1 cellular context compared by ENCODE assay signal in genomic region chr12:111361717-111362576, GRCh38.
TF ChIP-seq lines count a peak whose summit lies in the region.

No MANE protein-coding gene starts in this region.

TF ChIP-seq in HepG2, 621 proteins besides CTCF, POLR2A, EP300 and RAD21 (continues in another document):
- TF ChIP-seq, protein P1, sequence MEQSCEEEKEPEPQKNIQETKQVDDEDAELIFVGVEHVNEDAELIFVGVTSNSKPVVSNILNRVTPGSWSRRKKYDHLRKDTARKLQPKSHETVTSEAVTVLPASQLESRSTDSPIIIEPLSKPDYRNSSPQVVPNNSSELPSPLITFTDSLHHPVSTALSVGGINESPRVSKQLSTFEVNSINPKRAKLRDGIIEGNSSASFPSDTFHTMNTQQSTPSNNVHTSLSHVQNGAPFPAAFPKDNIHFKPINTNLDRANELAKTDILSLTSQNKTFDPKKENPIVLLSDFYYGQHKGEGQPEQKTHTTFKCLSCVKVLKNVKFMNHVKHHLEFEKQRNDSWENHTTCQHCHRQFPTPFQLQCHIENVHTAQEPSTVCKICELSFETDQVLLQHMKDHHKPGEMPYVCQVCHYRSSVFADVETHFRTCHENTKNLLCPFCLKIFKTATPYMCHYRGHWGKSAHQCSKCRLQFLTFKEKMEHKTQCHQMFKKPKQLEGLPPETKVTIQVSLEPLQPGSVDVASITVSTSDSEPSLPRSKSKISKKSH (CRISPR knock-in tag; IDR thresholded peaks at IDR 0.05; ENCODE audit: borderline replicate concordance): no peak
- TF ChIP-seq RBFOX2 (IDR thresholded peaks at IDR 0.05; ENCODE audit: low read depth, low read length) (peak; percentile 30; the same call in 1 of the 2 replicates), ZNF7 (CRISPR knock-in tag; IDR thresholded peaks at IDR 0.05) (no peak), STAT5B (CRISPR knock-in tag; IDR thresholded peaks at IDR 0.05) (no peak), ASH2L (IDR thresholded peaks at IDR 0.05; ENCODE audit: insufficient read length, low read depth, low read length) (peak; percentile 27), ZNF235 (CRISPR knock-in tag; IDR thresholded peaks at IDR 0.05; ENCODE audit: borderline replicate concordance) (no peak), ZNF549 (CRISPR knock-in tag; IDR thresholded peaks at IDR 0.05) (no peak), NFYB (CRISPR knock-in tag; IDR thresholded peaks at IDR 0.05) (no peak), ZBTB7B (CRISPR knock-in tag; IDR thresholded peaks at IDR 0.05) (no peak), E2F1 (CRISPR knock-in tag; IDR thresholded peaks at IDR 0.05) (no peak), MEF2D (CRISPR knock-in tag; IDR thresholded peaks at IDR 0.05) (no peak), RXRB (CRISPR knock-in tag; IDR thresholded peaks at IDR 0.05; ENCODE audit: borderline replicate concordance) (peak; percentile 94), EHMT2 (IDR thresholded peaks at IDR 0.05; ENCODE audit: borderline replicate concordance, low read depth, low read length) (no peak), BCL6 (CRISPR knock-in tag; IDR thresholded peaks at IDR 0.05) (peak; percentile 63; the same call in 1 of the 2 replicates), SP140L (CRISPR knock-in tag; IDR thresholded peaks at IDR 0.05; ENCODE audit: borderline replicate concordance) (no peak), ZIK1 (CRISPR knock-in tag; IDR thresholded peaks at IDR 0.05; ENCODE audit: borderline replicate concordance, low read depth) (no peak), PHF8 (CRISPR knock-in tag; IDR thresholded peaks at IDR 0.05) (no peak), ZNF674 (CRISPR knock-in tag; IDR thresholded peaks at IDR 0.05; ENCODE audit: low read depth) (no peak), CBX5 (CRISPR knock-in tag; IDR thresholded peaks at IDR 0.05; ENCODE audit: borderline replicate concordance) (no peak), SMC3 (IDR thresholded peaks at IDR 0.05; ENCODE audit: low read length) (no peak), NR3C1 (CRISPR knock-in tag; IDR thresholded peaks at IDR 0.05) (no peak), SUZ12 (IDR thresholded peaks at IDR 0.05; ENCODE audit: low read depth, low read length) (no peak), ZNF687 (CRISPR knock-in tag; IDR thresholded peaks at IDR 0.05) (peak; percentile 85), ZNF589 (CRISPR knock-in tag; conservative IDR thresholded peaks at IDR 0.05) (no peak), NAIF1 (CRISPR knock-in tag; IDR thresholded peaks at IDR 0.05; ENCODE audit: borderline replicate concordance) (no peak), ZNF329 (CRISPR knock-in tag; IDR thresholded peaks at IDR 0.05; ENCODE audit: low read depth) (no peak), HNF4A (CRISPR knock-in tag; IDR thresholded peaks at IDR 0.05) (peak; percentile 4; the same call in 1 of the 2 replicates), ZNF709 (CRISPR knock-in tag; IDR thresholded peaks at IDR 0.05) (no peak), JUN (CRISPR knock-in tag; IDR thresholded peaks at IDR 0.05) (no peak; the same call in 1 of the 2 replicates), GATAD2A (CRISPR knock-in tag; IDR thresholded peaks at IDR 0.05) (peak; percentile 15; the same call in 1 of the 2 replicates), ZNF367 (CRISPR knock-in tag; IDR thresholded peaks at IDR 0.05; ENCODE audit: borderline replicate concordance) (no peak), SMAD9 (CRISPR knock-in tag; IDR thresholded peaks at IDR 0.05) (no peak), KDM6A (CRISPR knock-in tag; IDR thresholded peaks at IDR 0.05; ENCODE audit: low read depth) (no peak), RFXANK (CRISPR knock-in tag; IDR thresholded peaks at IDR 0.05) (no peak), ZSCAN29 (CRISPR knock-in tag; conservative IDR thresholded peaks at IDR 0.05) (no peak), ZNF790 (CRISPR knock-in tag; IDR thresholded peaks at IDR 0.05; ENCODE audit: borderline replicate concordance) (0 out of 2 replicates have a peak, but pooled peaks have one; percentile 53), MTA1 (CRISPR knock-in tag; IDR thresholded peaks at IDR 0.05; ENCODE audit: borderline replicate concordance) (peak; percentile 17; the same call in 1 of the 2 replicates), ESRRA (CRISPR knock-in tag; IDR thresholded peaks at IDR 0.05; ENCODE audit: low read depth) (0 out of 2 replicates have a peak, but pooled peaks have one; percentile 22), ZNF75D (CRISPR knock-in tag; IDR thresholded peaks at IDR 0.05; ENCODE audit: borderline replicate concordance) (no peak), FOSL1 (CRISPR knock-in tag; IDR thresholded peaks at IDR 0.05; ENCODE audit: borderline replicate concordance) (peak; percentile 56; the same call in 1 of the 2 replicates), GABPB1 (CRISPR knock-in tag; IDR thresholded peaks at IDR 0.05) (0 out of 2 replicates have a peak, but pooled peaks have one; percentile 30), ZNF644 (CRISPR knock-in tag; IDR thresholded peaks at IDR 0.05; ENCODE audit: low read depth) (no peak), ZNF124 (CRISPR knock-in tag; IDR thresholded peaks at IDR 0.05) (no peak), RFX5 (IDR thresholded peaks at IDR 0.05; ENCODE audit: low read depth, low read length) (no peak), ZNF607 (CRISPR knock-in tag; IDR thresholded peaks at IDR 0.05; ENCODE audit: borderline replicate concordance) (no peak), ZNF3 (CRISPR knock-in tag; IDR thresholded peaks at IDR 0.05) (no peak), ZNF280D (CRISPR knock-in tag; IDR thresholded peaks at IDR 0.05) (no peak)
- TF ChIP-seq, protein P2, sequence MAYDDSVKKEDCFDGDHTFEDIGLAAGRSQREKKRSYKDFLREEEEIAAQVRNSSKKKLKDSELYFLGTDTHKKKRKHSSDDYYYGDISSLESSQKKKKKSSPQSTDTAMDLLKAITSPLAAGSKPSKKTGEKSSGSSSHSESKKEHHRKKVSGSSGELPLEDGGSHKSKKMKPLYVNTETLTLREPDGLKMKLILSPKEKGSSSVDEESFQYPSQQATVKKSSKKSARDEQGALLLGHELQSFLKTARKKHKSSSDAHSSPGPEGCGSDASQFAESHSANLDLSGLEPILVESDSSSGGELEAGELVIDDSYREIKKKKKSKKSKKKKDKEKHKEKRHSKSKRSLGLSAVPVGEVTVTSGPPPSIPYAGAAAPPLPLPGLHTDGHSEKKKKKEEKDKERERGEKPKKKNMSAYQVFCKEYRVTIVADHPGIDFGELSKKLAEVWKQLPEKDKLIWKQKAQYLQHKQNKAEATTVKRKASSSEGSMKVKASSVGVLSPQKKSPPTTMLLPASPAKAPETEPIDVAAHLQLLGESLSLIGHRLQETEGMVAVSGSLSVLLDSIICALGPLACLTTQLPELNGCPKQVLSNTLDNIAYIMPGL (CRISPR knock-in tag; IDR thresholded peaks at IDR 0.05; ENCODE audit: borderline replicate concordance in 1 of 2, low read depth in 1 of 2): no peak
- TF ChIP-seq, protein P3, sequence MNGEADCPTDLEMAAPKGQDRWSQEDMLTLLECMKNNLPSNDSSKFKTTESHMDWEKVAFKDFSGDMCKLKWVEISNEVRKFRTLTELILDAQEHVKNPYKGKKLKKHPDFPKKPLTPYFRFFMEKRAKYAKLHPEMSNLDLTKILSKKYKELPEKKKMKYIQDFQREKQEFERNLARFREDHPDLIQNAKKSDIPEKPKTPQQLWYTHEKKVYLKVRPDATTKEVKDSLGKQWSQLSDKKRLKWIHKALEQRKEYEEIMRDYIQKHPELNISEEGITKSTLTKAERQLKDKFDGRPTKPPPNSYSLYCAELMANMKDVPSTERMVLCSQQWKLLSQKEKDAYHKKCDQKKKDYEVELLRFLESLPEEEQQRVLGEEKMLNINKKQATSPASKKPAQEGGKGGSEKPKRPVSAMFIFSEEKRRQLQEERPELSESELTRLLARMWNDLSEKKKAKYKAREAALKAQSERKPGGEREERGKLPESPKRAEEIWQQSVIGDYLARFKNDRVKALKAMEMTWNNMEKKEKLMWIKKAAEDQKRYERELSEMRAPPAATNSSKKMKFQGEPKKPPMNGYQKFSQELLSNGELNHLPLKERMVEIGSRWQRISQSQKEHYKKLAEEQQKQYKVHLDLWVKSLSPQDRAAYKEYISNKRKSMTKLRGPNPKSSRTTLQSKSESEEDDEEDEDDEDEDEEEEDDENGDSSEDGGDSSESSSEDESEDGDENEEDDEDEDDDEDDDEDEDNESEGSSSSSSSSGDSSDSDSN (CRISPR knock-in tag; IDR thresholded peaks at IDR 0.05): peak; percentile 47; the same call in 1 of the 2 replicates
- TF ChIP-seq, protein P4, sequence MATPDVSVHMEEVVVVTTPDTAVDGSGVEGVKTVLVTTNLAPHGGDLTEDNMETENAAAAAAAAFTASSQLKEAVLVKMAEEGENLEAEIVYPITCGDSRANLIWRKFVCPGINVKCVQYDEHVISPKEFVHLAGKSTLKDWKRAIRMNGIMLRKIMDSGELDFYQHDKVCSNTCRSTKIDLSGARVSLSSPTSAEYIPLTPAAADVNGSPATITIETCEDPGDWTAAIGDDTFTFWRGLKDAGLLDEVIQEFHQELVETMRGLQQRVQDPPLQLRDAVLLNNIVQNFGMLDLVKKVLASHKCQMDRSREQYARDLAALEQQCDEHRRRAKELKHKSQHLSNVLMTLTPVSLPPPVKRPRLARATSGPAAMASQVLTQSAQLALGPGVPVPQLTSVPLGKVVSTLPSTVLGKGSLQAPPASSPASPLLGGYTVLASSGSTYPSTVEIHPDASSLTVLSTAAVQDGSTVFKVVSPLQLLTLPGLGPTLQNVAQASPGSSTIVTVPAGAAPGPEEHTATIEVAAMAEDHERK (CRISPR knock-in tag; IDR thresholded peaks at IDR 0.05; ENCODE audit: low read depth): no peak
- TF ChIP-seq, protein P5, sequence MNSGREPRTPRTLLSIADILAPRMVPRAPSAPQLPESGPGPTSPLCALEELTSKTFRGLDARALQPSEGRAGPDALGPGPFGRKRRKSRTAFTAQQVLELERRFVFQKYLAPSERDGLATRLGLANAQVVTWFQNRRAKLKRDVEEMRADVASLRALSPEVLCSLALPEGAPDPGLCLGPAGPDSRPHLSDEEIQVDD (CRISPR knock-in tag; IDR thresholded peaks at IDR 0.05; ENCODE audit: borderline replicate concordance): no peak
